ENCODE assay signal across 8 cellular contexts in genomic region chrX:65697915-65698796, GRCh38. TPM values are rescaled to one million over a fixed set of nuclear protein-coding genes. Genes with fewer than 3 reads are reported as not detected.
A peak's percentile ranks its signal among the peaks of the same experiment; 100 is the strongest.
DNase-seq lines count a peak whose midpoint lies in the region; ATAC-seq and TF ChIP-seq lines count a peak whose summit lies in the region.

No MANE protein-coding gene starts in this region.

- no peaks in the 10 kb centered on the region for H3K27me3 ChIP-seq in right lobe of liver

- H3K4me3 ChIP-seq in right lobe of liver, result no peak overlapping the region

- peaks cover 50% of the 10 kb centered on the region for H3K36me3 Mint-ChIP-seq in activated naive CD8-positive, alpha-beta T cell treated with anti-CD3 and anti-CD28 coated beads for 36 hours

- no peaks in the 10 kb centered on the region for H3K36me3 ChIP-seq in right lobe of liver

- H3K4me3 Mint-ChIP-seq in activated naive CD8-positive, alpha-beta T cell treated with anti-CD3 and anti-CD28 coated beads for 36 hours, result peak overlapping the region; percentile 60

- peaks cover 1% of the 10 kb centered on the region for H3K9me3 Mint-ChIP-seq in activated naive CD8-positive, alpha-beta T cell treated with anti-CD3 and anti-CD28 coated beads for 36 hours

- no peaks in the 10 kb centered on the region for H3K27me3 Mint-ChIP-seq in activated naive CD8-positive, alpha-beta T cell treated with anti-CD3 and anti-CD28 coated beads for 36 hours

- no peaks in the 10 kb centered on the region for H3K9me3 ChIP-seq in right lobe of liver

- H3K4me1 ChIP-seq in right lobe of liver, result peaks cover 0 to 4% (median 0%) of the 10 kb centered on the region in 4 donors

- TF ChIP-seq CTCF in right lobe of liver (IDR thresholded peaks at IDR 0.05), result no peak

- peak overlapping the region in 2 of 3 donors; percentile 21 to 45 for H3K27ac ChIP-seq in right lobe of liver

- TF ChIP-seq POLR2A in right lobe of liver (IDR thresholded peaks at IDR 0.05), result no peak

- peaks cover 75% of the 10 kb centered on the region for H3K4me1 Mint-ChIP-seq in activated naive CD8-positive, alpha-beta T cell treated with anti-CD3 and anti-CD28 coated beads for 36 hours

- intact Hi-C loops in right lobe of liver (cut with DNase I), result no loop called here

- 34% methylated on average over 6 of the region's 6 CpGs for WGBS in right lobe of liver (ENCODE audit: insufficient coverage, low coverage, low lambda C conversion rate, missing lambda C conversion rate)

- peak; percentile 63 for ATAC-seq in GM19035 (IDR thresholded peaks at IDR 0.05; ENCODE audit: unreplicated experiment)
- ATAC-seq in HG03196 (IDR thresholded peaks at IDR 0.05; ENCODE audit: unreplicated experiment), result peak; percentile 57
- peak; percentile 63 to 76 (median 70) for ATAC-seq in right lobe of liver

- peak overlapping the region; percentile 97 for H3K27ac Mint-ChIP-seq in activated naive CD8-positive, alpha-beta T cell treated with anti-CD3 and anti-CD28 coated beads for 36 hours

- DNase-seq in SW480 (ENCODE audit: low spot score) (peak; percentile 41), right lobe of liver (peak; percentile 55 to 66 (median 57)), AG08396 (ENCODE audit: low spot score) (no peak), NCI-H526 (lab: John Stamatoyannopoulos, UW) (no peak)
- DNase-seq in activated naive CD8-positive, alpha-beta T cell treated with anti-CD3 and anti-CD28 coated beads for 36 hours, result peak; percentile 78
- DNase-seq in stimulated activated CD8-positive, alpha-beta memory T cell treated with anti-CD3 and anti-CD28 coated beads, Interleukin-4, amount 100 ng/mL, for 24 hours (ENCODE audit: low read depth), result peak; percentile 67

RNA-seq across cellular contexts. Expression of gene MSN, which starts 30.7 kb away (rescaled TPM):
- total RNA-seq in activated naive CD8-positive, alpha-beta T cell treated with anti-CD3 and anti-CD28 coated beads for 36 hours, result 100 to 1,000 TPM; 433 to 443 TPM
- total RNA-seq in right lobe of liver, result 100 to 1,000 TPM in 3 of 6 experiments, 10 to 100 TPM in 3; 63.6 to 150 (median 104) TPM

Comparison
In these comparisons a context has a peak if more than half of its experiments do, and no peak if none do; other contexts are left out.
1. DNase-seq: peak in SW480 (single experiment), activated naive CD8-positive, alpha-beta T cell treated with anti-CD3 and anti-CD28 coated beads for 36 hours (single experiment), right lobe of liver (3 of 3) and stimulated activated CD8-positive, alpha-beta memory T cell treated with anti-CD3 and anti-CD28 coated beads, Interleukin-4, amount 100 ng/mL, for 24 hours (single experiment); none in AG08396 (single experiment) and NCI-H526 (0 of 2).
2. Peak in every context shown above with its lines, with median percentiles within 50 percentile points of each other: ATAC-seq.